In the genomic region with DNA sequence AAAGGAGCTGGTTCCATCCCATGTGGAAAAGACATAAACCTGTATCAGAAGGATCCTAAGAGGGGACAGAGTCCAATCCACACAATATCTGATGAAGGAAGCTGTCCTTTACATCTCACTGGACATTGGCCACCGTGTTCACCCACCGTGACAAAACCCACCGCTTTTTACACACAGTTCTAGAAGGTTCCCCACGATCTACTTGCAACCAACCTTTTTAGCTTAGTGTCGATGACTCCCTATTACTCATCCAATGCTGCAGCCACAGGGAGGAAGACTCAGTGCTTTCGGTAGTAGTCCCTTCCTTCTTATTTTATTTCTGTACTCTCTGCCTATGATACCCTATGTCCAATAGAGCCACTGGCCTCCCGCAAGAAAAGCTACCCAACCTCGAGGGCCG, we compare ENCODE assay signal across 29 cellular contexts.
DNase-seq lines count a peak whose midpoint lies in the region; ATAC-seq and TF ChIP-seq lines count a peak whose summit lies in the region.
"Had no signal": no experiment of that assay in that cellular context is flagged by ENCODE, and none has a peak within 500 bp of the region (broad histone marks: within the 10 kb centered on the region; RNA-seq: fewer than 3 reads in every experiment).

No MANE protein-coding gene starts in this region.

- no peaks in the 10 kb centered on the region for H3K27me3 Mint-ChIP-seq in CD14-positive monocyte (ENCODE audit: low read depth in 3 of 3)
- H3K27me3 Mint-ChIP-seq: activated naive CD4-positive, alpha-beta T cell treated with anti-CD3 and anti-CD28 coated beads, Interleukin-2, amount 10 ng/mL, durations not matched to agents 7 days and 5 days; progenitor cell of endocrine pancreas; stimulated activated memory B cell treated with anti-CD40 and anti-IgM and Interleukin-4, amounts not matched to agents 10 μg/mL and 1 μg/mL and 100 μg/mL, for 72 hours had no signal

- TF ChIP-seq CTCF in CD14-positive monocyte (IDR thresholded peaks at IDR 0.05) (no peak), fibroblast of mammary gland (conservative IDR thresholded peaks at IDR 0.05; ENCODE audit: control insufficient read depth, insufficient read depth, low read depth, low read length) (no peak)

- no peak overlapping the region for H3K4me3 Mint-ChIP-seq in CD14-positive monocyte
- H3K4me3 Mint-ChIP-seq: activated naive CD4-positive, alpha-beta T cell treated with anti-CD3 and anti-CD28 coated beads, Interleukin-2, amount 10 ng/mL, durations not matched to agents 7 days and 5 days; activated T-helper 1 cell treated with anti-CD3 and anti-CD28 coated beads, Interleukin-12 subunit alpha, Interleukin-12 subunit beta, Interleukin-2, Interleukin-4 antibody, amounts not matched to agents 30 ng/mL and 10 ng/mL and 1 ng/mL, durations not matched to agents 14 hours and 24 hours and 36 hours; neural progenitor cell; stimulated activated memory B cell treated with anti-CD40 and anti-IgM and Interleukin-4, amounts not matched to agents 10 μg/mL and 1 μg/mL and 100 μg/mL, for 72 hours had no signal

- H3K9me3 Mint-ChIP-seq in CD14-positive monocyte = no peaks in the 10 kb centered on the region
- H3K9me3 Mint-ChIP-seq: activated naive CD4-positive, alpha-beta T cell treated with anti-CD3 and anti-CD28 coated beads, Interleukin-2, amount 10 ng/mL, durations not matched to agents 7 days and 5 days; activated T-helper 1 cell treated with anti-CD3 and anti-CD28 coated beads, Interleukin-12 subunit alpha, Interleukin-12 subunit beta, Interleukin-2, Interleukin-4 antibody, amounts not matched to agents 30 ng/mL and 10 ng/mL and 1 ng/mL, durations not matched to agents 14 hours and 24 hours and 36 hours; neural progenitor cell; stimulated activated memory B cell treated with anti-CD40 and anti-IgM and Interleukin-4, amounts not matched to agents 10 μg/mL and 1 μg/mL and 100 μg/mL, for 72 hours had no signal

- no peak overlapping the region for H3K4me3 ChIP-seq in fibroblast of mammary gland (ENCODE audit: control insufficient read depth, low read depth, low read length)
- H3K4me3 ChIP-seq: colonic mucosa, esophagus squamous epithelium, neural progenitor cell, Peyer's patch, right lobe of liver had no signal

- no peak for DNase-seq in CD14-positive monocyte (ENCODE audit: low spot score)
- peak; percentile 67 for DNase-seq in ELR (ENCODE audit: low read depth)
- peak; percentile 39 for DNase-seq in RKO (ENCODE audit: low spot score)
- DNase-seq in fibroblast of mammary gland (ENCODE audit: low read depth) = peak; percentile 31
- no peak for DNase-seq in NCI-H1105 treated with DMSO at 0.1 percent for 48 hours (lab: John Stamatoyannopoulos, UW)
- no peak for DNase-seq in SIG-M5 (lab: John Stamatoyannopoulos, UW)
- DNase-seq in posterior cingulate gyrus = no peak
- DNase-seq: activated CD4-positive, alpha-beta T cell treated with anti-CD3 and anti-CD28 coated beads for 1 hour; activated naive CD4-positive, alpha-beta T cell treated with anti-CD3 and anti-CD28 coated beads, Interleukin-2, amount 10 ng/mL, durations not matched to agents 7 days and 5 days; amygdala; Caco-2; colonic mucosa; DMS79 treated with DMSO at 0.1 percent for 48 hours; esophagus squamous epithelium; left colon; NCI-H1417; NCI-H2081; NCI-H2227 treated with DMSO at 0.1 percent for 48 hours; NCI-H69; Peyer's patch; right lobe of liver; stimulated activated CD4-positive, alpha-beta T cell treated with anti-CD3 and anti-CD28 coated beads, Interleukin-2, amount 100 ng/mL, for 48 hours; T-helper 1 cell had no signal

- intact Hi-C loops in CD14-positive monocyte (cut with micrococcal nuclease) = loop anchor here in 1 of 2 donors (10.0 kb wide), 1 partner anchor 133 kb away; no protein-coding TSS in a partner anchor
- intact Hi-C loops in posterior cingulate gyrus (cut with DNase I) = loop anchor here (10.0 kb wide), 1 partner anchor 63 kb away; a partner anchor contains a TSS

- H3K4me1 Mint-ChIP-seq in CD14-positive monocyte = no peaks in the 10 kb centered on the region
- H3K4me1 Mint-ChIP-seq: activated naive CD4-positive, alpha-beta T cell treated with anti-CD3 and anti-CD28 coated beads, Interleukin-2, amount 10 ng/mL, durations not matched to agents 7 days and 5 days; neural progenitor cell had no signal

- H3K27ac Mint-ChIP-seq in CD14-positive monocyte = peak overlapping the region in 6 of 7 donors; percentile 1 to 88 (median 34)
- H3K27ac Mint-ChIP-seq: activated naive CD4-positive, alpha-beta T cell treated with anti-CD3 and anti-CD28 coated beads, Interleukin-2, amount 10 ng/mL, durations not matched to agents 7 days and 5 days; activated T-helper 1 cell treated with anti-CD3 and anti-CD28 coated beads, Interleukin-12 subunit alpha, Interleukin-12 subunit beta, Interleukin-2, Interleukin-4 antibody, amounts not matched to agents 30 ng/mL and 10 ng/mL and 1 ng/mL, durations not matched to agents 14 hours and 24 hours and 36 hours; neural progenitor cell; progenitor cell of endocrine pancreas; stimulated activated memory B cell treated with anti-CD40 and anti-IgM and Interleukin-4, amounts not matched to agents 10 μg/mL and 1 μg/mL and 100 μg/mL, for 72 hours had no signal

- H3K36me3 Mint-ChIP-seq in CD14-positive monocyte = peaks cover 88 to 90% of the 10 kb centered on the region in 2 donors

- no peak for ATAC-seq in GM21737 (IDR thresholded peaks at IDR 0.05; ENCODE audit: unreplicated experiment)
- ATAC-seq: HepG2; left colon; right lobe of liver; stimulated activated memory B cell treated with anti-CD40 and anti-IgM and Interleukin-4, amounts not matched to agents 10 μg/mL and 1 μg/mL and 100 μg/mL, for 72 hours had no signal

Comparison
In these comparisons a context has a peak if more than half of its experiments do, and no peak if none do; other contexts are left out.
1. DNase-seq: peak in ELR (single experiment), RKO (single experiment) and fibroblast of mammary gland (single experiment); none in CD14-positive monocyte (single experiment), NCI-H1105 treated with DMSO at 0.1 percent for 48 hours (single experiment), SIG-M5 (single experiment) and posterior cingulate gyrus (0 of 10).